In the genomic region with DNA sequence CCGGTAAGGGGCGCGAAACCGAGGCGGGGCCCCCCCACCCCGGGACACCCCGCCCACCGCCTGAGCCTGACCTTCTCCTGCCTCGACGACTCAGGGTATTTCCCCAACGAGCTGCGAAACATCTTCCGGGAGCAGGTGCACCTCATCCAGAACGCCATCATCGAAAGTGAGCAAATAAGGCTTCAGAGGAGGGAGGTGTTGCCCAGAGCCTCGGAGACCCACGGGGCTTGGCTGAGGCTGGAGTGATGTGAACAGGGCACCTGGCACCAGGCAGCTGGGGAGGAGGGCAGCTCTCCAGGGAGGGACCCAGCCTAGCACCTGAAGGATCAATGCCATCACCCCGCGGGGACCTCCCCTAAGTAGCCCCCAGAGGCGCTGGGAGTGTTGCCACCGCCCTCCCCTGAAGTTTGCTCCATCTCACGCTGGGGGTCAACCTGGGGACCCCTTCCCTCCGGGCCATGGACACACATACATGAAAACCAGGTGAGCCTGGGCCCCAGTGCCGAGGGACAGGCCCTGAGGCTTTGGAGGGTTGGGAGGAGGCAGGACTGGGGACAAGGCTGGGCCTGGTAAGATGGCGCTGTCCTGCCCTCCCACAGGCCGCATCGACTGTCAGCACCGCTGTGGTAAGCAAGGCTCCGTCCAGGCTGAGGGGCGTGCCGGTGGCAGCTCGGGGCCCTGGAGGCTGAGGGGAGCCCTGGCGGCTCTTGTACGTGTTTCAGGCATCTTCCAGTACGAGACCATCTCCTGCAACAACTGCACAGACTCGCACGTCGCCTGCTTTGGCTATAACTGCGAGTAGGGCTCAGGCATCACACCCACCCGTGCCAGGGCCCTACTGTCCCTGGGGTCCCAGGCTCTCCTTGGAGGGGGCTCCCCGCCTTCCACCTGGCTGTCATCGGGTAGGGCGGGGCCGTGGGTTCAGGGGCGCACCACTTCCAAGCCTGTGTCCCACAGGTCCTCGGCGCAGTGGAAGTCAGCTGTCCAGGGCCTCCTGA, we compare ENCODE assay signal across 8 cellular contexts. TPM values are rescaled to one million over a fixed set of nuclear protein-coding genes. Genes with fewer than 3 reads are reported as not detected.
A peak's percentile ranks its signal among the peaks of the same experiment; 100 is the strongest.
DNase-seq lines count a peak whose midpoint lies in the region; ATAC-seq and TF ChIP-seq lines count a peak whose summit lies in the region.

No MANE protein-coding gene starts in this region.

- no peak for TF ChIP-seq CTCF in fibroblast of lung (conservative IDR thresholded peaks at IDR 0.05 in 1 of 2, IDR thresholded peaks at IDR 0.05 in 1 of 2; ENCODE audit: low read depth in 1 of 2, low read length in 2 of 2)

- peaks cover 30% of the 10 kb centered on the region for H3K79me2 ChIP-seq in fibroblast of lung (ENCODE audit: control insufficient read depth, insufficient read depth, low read length)

- H3K27me3 ChIP-seq in fibroblast of lung (ENCODE audit: control insufficient read depth, insufficient read depth, low read length) (no peaks in the 10 kb centered on the region), skeletal muscle tissue (ENCODE audit: control insufficient read depth in 3 of 3, insufficient read depth in 3 of 3, low read length in 3 of 3) (no peaks in the 10 kb centered on the region)

- peak overlapping the region; percentile 61 for H3K4me2 ChIP-seq in fibroblast of lung (ENCODE audit: extremely low read depth, insufficient read depth, low read length)

- H3K4me1 ChIP-seq in fibroblast of lung (ENCODE audit: control insufficient read depth, extremely low read depth, insufficient read depth, low read length) = no peaks in the 10 kb centered on the region
- peaks cover 16 to 31% (median 24%) of the 10 kb centered on the region in 3 donors for H3K4me1 ChIP-seq in skeletal muscle tissue (ENCODE audit: control insufficient read depth in 3 of 3, insufficient read depth in 3 of 3, low read length in 3 of 3)

- no peak overlapping the region for H2AFZ ChIP-seq in fibroblast of lung (ENCODE audit: low read length)

- H3K9me3 ChIP-seq in fibroblast of lung (ENCODE audit: control insufficient read depth, insufficient read depth, low read depth, low read length) (no peaks in the 10 kb centered on the region), skeletal muscle tissue (ENCODE audit: control insufficient read depth in 3 of 3, low read length in 3 of 3) (no peaks in the 10 kb centered on the region)

- H3K36me3 ChIP-seq in fibroblast of lung (ENCODE audit: control insufficient read depth, insufficient read depth, low read length) (peaks cover 24% of the 10 kb centered on the region), skeletal muscle tissue (ENCODE audit: control insufficient read depth in 3 of 3, insufficient read depth in 3 of 3, low read length in 3 of 3) (peaks cover 26% of the 10 kb centered on the region in 3 donors)

- ATAC-seq in HG03025 (IDR thresholded peaks at IDR 0.05; ENCODE audit: low FRiP score, unreplicated experiment) = peak; percentile 1

- H3K27ac ChIP-seq in fibroblast of lung (ENCODE audit: insufficient read depth, low read length) = no peak overlapping the region
- peak overlapping the region; percentile 76 for H3K27ac ChIP-seq in skeletal muscle tissue (ENCODE audit: low read depth, low read length)

- no peaks in the 10 kb centered on the region for H4K20me1 ChIP-seq in fibroblast of lung (ENCODE audit: control insufficient read depth, extremely low read depth, insufficient read depth, low read length)

- H3K9ac ChIP-seq in fibroblast of lung (ENCODE audit: insufficient read depth, low read length) (no peak overlapping the region), skeletal muscle tissue (ENCODE audit: low read depth in 1 of 3, low read length in 3 of 3) (peak overlapping the region; percentile 4 to 79 (median 66))

- peak overlapping the region in 3 of 4 experiments; percentile 16 to 54 (median 33) for H3K4me3 ChIP-seq in fibroblast of lung (replicated peaks in 1 of 4; ENCODE audit: control extremely low read depth in 1 of 4, insufficient read depth in 1 of 4, low read depth in 3 of 4, low read length in 4 of 4)
- H3K4me3 ChIP-seq in skeletal muscle tissue (ENCODE audit: low read length in 3 of 3) = peak overlapping the region; percentile 63 to 82 (median 74)

- DNase-seq in DMS79 treated with DMSO at 0.1 percent for 48 hours (lab: John Stamatoyannopoulos, UW) = peak; percentile 11
- peak; percentile 54 to 56 for DNase-seq in activated CD4-positive, alpha-beta T cell treated with anti-CD3 and anti-CD28 coated beads, Interleukin-2, amount 50 U/mL, for 4 hours
- no peak for DNase-seq in fibroblast of lung (ENCODE audit: low read depth in 2 of 2)
- no peak for DNase-seq in medulla oblongata (ENCODE audit: extremely low spot score)
- no peak for DNase-seq in glomerular visceral epithelial cell (ENCODE audit: extremely low spot score)
- no peak for DNase-seq in cerebellum (ENCODE audit: low spot score)

RNA-seq across cellular contexts. Expression of a gene that starts 0.9 kb away (rescaled TPM):
- total RNA-seq in fibroblast of lung (0.26 and 1.3 TPM in 2 replicates), skeletal muscle tissue (2.1 TPM), cerebellum (4.4 TPM)
- 0.56 and 0.77 TPM in 2 replicates for polyA plus RNA-seq in fibroblast of lung
- 1.5 TPM in 2 replicates for polyA plus RNA-seq in fibroblast of lung (2012)
- polyA minus RNA-seq in fibroblast of lung (ENCODE audit: low replicate concordance) = not detected in 2 replicates

RNA-seq across cellular contexts. Expression of a gene that starts 1.5 kb away (rescaled TPM):
- total RNA-seq in fibroblast of lung (12.8 and 17.2 TPM in 2 replicates), skeletal muscle tissue (12.0 TPM), cerebellum (14.8 TPM)
- 34.8 and 37.5 TPM in 2 replicates for polyA plus RNA-seq in fibroblast of lung
- 33.8 and 36.9 TPM in 2 replicates for polyA plus RNA-seq in fibroblast of lung (2012)
- 143 and 175 TPM in 2 replicates for polyA minus RNA-seq in fibroblast of lung (ENCODE audit: low replicate concordance)

RNA-seq across cellular contexts. Expression of a gene that starts 46.6 kb away (rescaled TPM):
- 367 and 409 TPM in 2 replicates for total RNA-seq in fibroblast of lung
- 21.0 and 24.7 TPM in 2 replicates for polyA plus RNA-seq in fibroblast of lung
- 37.7 and 44.0 TPM in 2 replicates for polyA plus RNA-seq in fibroblast of lung (2012)
- polyA minus RNA-seq in fibroblast of lung (ENCODE audit: low replicate concordance) = 36.5 and 64.5 TPM in 2 replicates
- 32.4 TPM for total RNA-seq in skeletal muscle tissue
- 19.7 TPM for total RNA-seq in cerebellum

RNA-seq across cellular contexts. Expression of a gene that starts 53.7 kb away (rescaled TPM):
- 88.9 and 99.9 TPM in 2 replicates for total RNA-seq in fibroblast of lung
- polyA plus RNA-seq in fibroblast of lung = 68.0 and 103 TPM in 2 replicates
- polyA plus RNA-seq in fibroblast of lung (2012) = 109 and 151 TPM in 2 replicates
- polyA minus RNA-seq in fibroblast of lung (ENCODE audit: low replicate concordance) = 716 and 807 TPM in 2 replicates
- 33.4 TPM for total RNA-seq in skeletal muscle tissue
- 56.6 TPM for total RNA-seq in cerebellum

Comparison
In these comparisons a context has a peak if more than half of its experiments do, and no peak if none do; other contexts are left out.
1. DNase-seq: peak in DMS79 treated with DMSO at 0.1 percent for 48 hours (single experiment) and activated CD4-positive, alpha-beta T cell treated with anti-CD3 and anti-CD28 coated beads, Interleukin-2, amount 50 U/mL, for 4 hours (2 of 2); none in fibroblast of lung (0 of 2), medulla oblongata (single experiment), glomerular visceral epithelial cell (single experiment) and cerebellum (single experiment).
2. RNA of a gene that starts 46.6 kb away (total RNA-seq): 367 to 409 TPM in fibroblast of lung; 32.4 TPM in skeletal muscle tissue (single experiment) and 19.7 TPM in cerebellum (single experiment); every median in the first group is over 10 times any median in the second.